Comparison of ENCODE assay signal across 11 cellular contexts in genomic region chr19:36373638-36374156, GRCh38.
"Had no signal": no experiment of that assay in that cellular context is flagged by ENCODE, and none has a peak within 500 bp of the region (broad histone marks: within the 10 kb centered on the region; RNA-seq: fewer than 3 reads in every experiment).

No MANE protein-coding gene starts in this region.

- H3K4me3 ChIP-seq: GM23248, GM23338, HAP-1 had no signal

- DNase-seq: GM23248, GOT3, H7, H9, HCEC 1CT, HFFc6 had no signal

- H3K9ac ChIP-seq: GM23248 had no signal

- FAIRE-seq: H1, H54 had no signal

- H3K27ac ChIP-seq: GM23248 had no signal

- H3K27ac Mint-ChIP-seq: HFFc6 had no signal

- H3K9me3 Mint-ChIP-seq: GM23338 had no signal

- H2AFZ ChIP-seq: GM23248, GM23338 had no signal

- H3K4me2 ChIP-seq: GM23338 had no signal

- ATAC-seq: GM23338, HCT116 had no signal

- H3K36me3 ChIP-seq: HAP-1 had no signal

- H3K4me3 Mint-ChIP-seq: GM23338, H9, HFFc6 had no signal
